ENCODE assay signal across 21 cellular contexts in genomic region chr9:34459941-34460340, GRCh38. TPM values are rescaled to one million over a fixed set of nuclear protein-coding genes. Genes with fewer than 3 reads are reported as not detected.
A peak's percentile ranks its signal among the peaks of the same experiment; 100 is the strongest.
DNase-seq lines count a peak whose midpoint lies in the region; ATAC-seq and TF ChIP-seq lines count a peak whose summit lies in the region.
"Had no signal": no experiment of that assay in that cellular context is flagged by ENCODE, and none has a peak within 500 bp of the region (broad histone marks: within the 10 kb centered on the region; RNA-seq: fewer than 3 reads in every experiment).

No MANE protein-coding gene starts in this region.

- H3F3A ChIP-seq in GM23248 (ENCODE audit: insufficient read depth): peaks cover 26% of the 10 kb centered on the region

- H4K20me1 ChIP-seq in GM23248 (ENCODE audit: insufficient read depth): no peaks in the 10 kb centered on the region

- H3K9ac ChIP-seq in GM23248: no peak overlapping the region

- H3K9me2 ChIP-seq in GM23248 (ENCODE audit: insufficient read depth): no peaks in the 10 kb centered on the region

- no peak overlapping the region for H3K4me3 ChIP-seq in GM23248
- H3K4me3 ChIP-seq in RWPE2 (ENCODE audit: severe bottlenecking): no peak overlapping the region
- H3K4me3 ChIP-seq in fibroblast of pulmonary artery (replicated peaks; ENCODE audit: low read depth, low read length): no peak overlapping the region
- H3K4me3 ChIP-seq in skeletal muscle cell (ENCODE audit: low read depth, low read length): no peak overlapping the region
- H3K4me3 ChIP-seq: adrenal gland, esophagus muscularis mucosa, left lung, thyroid gland had no signal

- no peak overlapping the region for H2AFZ ChIP-seq in GM23248

- H3K9me3 ChIP-seq in GM23248 (ENCODE audit: low read depth) (no peaks in the 10 kb centered on the region), RWPE2 (ENCODE audit: severe bottlenecking) (no peaks in the 10 kb centered on the region)
- H3K9me3 ChIP-seq: adrenal gland, esophagus muscularis mucosa, left lung, thyroid gland had no signal

- DNase-seq in GM23248 (peak; percentile 39), RWPE2 (ENCODE audit: low spot score) (no peak), fibroblast of pulmonary artery (ENCODE audit: low read depth) (peak; percentile 11), skeletal muscle cell (ENCODE audit: low read depth) (peak; percentile 50), T-helper 1 cell (no peak), NCI-H446 treated with DMSO at 0.1 percent for 48 hours (lab: John Stamatoyannopoulos, UW) (no peak), NCI-H82 (lab: John Stamatoyannopoulos, UW) (no peak)
- DNase-seq: activated CD4-positive, alpha-beta T cell treated with anti-CD3 and anti-CD28 coated beads, Interleukin-2, amount 10 ng/mL, durations not matched to agents 7 days and 5 days; activated gamma-delta T cell treated with Interleukin-2 at 50 U/mL for 16 hours; caudate nucleus; left lung; NCI-H1436 treated with DMSO at 0.1 percent for 48 hours; NCI-H2227 treated with DMSO at 0.1 percent for 48 hours; stimulated activated naive CD4-positive, alpha-beta T cell had no signal

- WGBS in GM23248 (ENCODE audit: low coverage in 1 of 2, low lambda C conversion rate in 2 of 2, missing lambda C conversion rate in 2 of 2), 2 experiments: 13 to 16% methylated on average over 3 of the region's 3 CpGs

- H3K79me2 ChIP-seq in GM23248 (ENCODE audit: insufficient read depth): peaks cover 29% of the 10 kb centered on the region

- no peaks in the 10 kb centered on the region for H3K36me3 ChIP-seq in GM23248 (ENCODE audit: low read depth)
- no peaks in the 10 kb centered on the region for H3K36me3 ChIP-seq in RWPE2 (ENCODE audit: low read depth)
- H3K36me3 ChIP-seq: adrenal gland, esophagus muscularis mucosa, left lung, thyroid gland had no signal

- H3K27me3 ChIP-seq in GM23248 (replicated peaks; ENCODE audit: insufficient read depth) (no peaks in the 10 kb centered on the region), RWPE2 (ENCODE audit: insufficient read depth, poor library complexity, severe bottlenecking) (no peaks in the 10 kb centered on the region)
- H3K27me3 ChIP-seq: adrenal gland, esophagus muscularis mucosa, thyroid gland had no signal

- no peak overlapping the region for H3K4me2 ChIP-seq in GM23248 (ENCODE audit: unreplicated experiment)

- H3K4me1 ChIP-seq in GM23248 (ENCODE audit: insufficient read depth) (peaks cover 23% of the 10 kb centered on the region), RWPE2 (ENCODE audit: insufficient read depth, poor library complexity, severe bottlenecking) (peaks cover 20% of the 10 kb centered on the region)

- peak; percentile 13; the same call in 1 of the 3 replicates for ATAC-seq in RWPE2 (ENCODE audit: low read depth)
- ATAC-seq: left lung, sciatic nerve had no signal

- in situ Hi-C loops in GM23248 (cut with MboI): no loop called here

- no peak overlapping the region for H3K27ac ChIP-seq in GM23248
- no peak overlapping the region for H3K27ac ChIP-seq in RWPE2 (ENCODE audit: poor library complexity, severe bottlenecking)
- H3K27ac ChIP-seq: adrenal gland, esophagus muscularis mucosa, left lung, thyroid gland had no signal

- TF ChIP-seq CTCF in RWPE2 (IDR thresholded peaks at IDR 0.05; ENCODE audit: poor library complexity, severe bottlenecking) (no peak), fibroblast of pulmonary artery (IDR thresholded peaks at IDR 0.05; ENCODE audit: low read length, missing control alignments) (no peak)

RNA-seq across cellular contexts. Expression of gene DNAI1, which starts 1.3 kb away (rescaled TPM):
- not detected in 2 replicates for total RNA-seq in GM23248 (2014; rRNA removed; shearing (Covaris generic))
- polyA plus RNA-seq in GM23248 (2016; fragmentation: Nextera tagmentation; extraction: Ambion mirVana): not detected in 2 replicates
- total RNA-seq: activated CD4-positive, alpha-beta T cell treated with anti-CD3 and anti-CD28 coated beads, Interleukin-2, amount 10 ng/mL, durations not matched to agents 7 days and 5 days; esophagus muscularis mucosa; glomerular endothelial cell; osteocyte; RPMI7951 had no signal

RNA-seq across cellular contexts. Expression of gene FAM219A, which starts 1.6 kb away (rescaled TPM):
- total RNA-seq in GM23248 (2014; rRNA removed; shearing (Covaris generic)): 9.1 and 12.3 TPM in 2 replicates
- 7.6 and 7.8 TPM in 2 replicates for polyA plus RNA-seq in GM23248 (2016; fragmentation: Nextera tagmentation; extraction: Ambion mirVana)

Comparison
In these comparisons a context has a peak if more than half of its experiments do, and no peak if none do; other contexts are left out.
1. DNase-seq: peak in GM23248 (single experiment), fibroblast of pulmonary artery (single experiment) and skeletal muscle cell (single experiment); none in RWPE2 (single experiment), T-helper 1 cell (0 of 5), NCI-H446 treated with DMSO at 0.1 percent for 48 hours (single experiment) and NCI-H82 (single experiment).